8 cellular contexts compared by ENCODE assay signal in genomic region chr6:8983202-8983688, GRCh38.
DNase-seq lines count a peak whose midpoint lies in the region; ATAC-seq and TF ChIP-seq lines count a peak whose summit lies in the region.

No MANE protein-coding gene starts in this region.

- CTCF ChIA-PET in WTC11 (lab: Charles Lee): interaction anchor here (0.6 to 2.3 kb wide), 14 partner anchors 9 to 1446 kb away, joined by 3 to 8 read pairs (median 3); no protein-coding TSS in a partner anchor

- peak; percentile 91 for TF ChIP-seq CTCF in WTC11 (IDR thresholded peaks at IDR 0.05)

- ATAC-seq in GM18909 (IDR thresholded peaks at IDR 0.05; ENCODE audit: poor library complexity, unreplicated experiment) (peak; percentile 97), HG03103 (IDR thresholded peaks at IDR 0.05; ENCODE audit: low read depth, unreplicated experiment) (peak; percentile 95), WTC11 (peak; percentile 99)

- POLR2A ChIA-PET in WTC11 (lab: Charles Lee): no interaction called here

- H3K27ac Mint-ChIP-seq in WTC11: no peak overlapping the region

- peaks cover 18% of the 10 kb centered on the region for H3K4me1 Mint-ChIP-seq in WTC11

- H3K4me3 Mint-ChIP-seq in WTC11: no peak overlapping the region

- no peaks in the 10 kb centered on the region for H3K36me3 Mint-ChIP-seq in WTC11

- no peaks in the 10 kb centered on the region for H3K9me3 Mint-ChIP-seq in WTC11

- H3K27me3 Mint-ChIP-seq in WTC11 (ENCODE audit: low read depth): no peaks in the 10 kb centered on the region

- DNase-seq in AML-193 (lab: John Stamatoyannopoulos, UW): peak; percentile 42 to 51
- peak; percentile 53 for DNase-seq in NCI-H2171 treated with DMSO at 0.1 percent for 48 hours (lab: John Stamatoyannopoulos, UW)
- peak; percentile 75 for DNase-seq in WTC11 (ENCODE audit: low spot score)
- DNase-seq in cerebellar cortex (ENCODE audit: low spot score): peak; percentile 56
- peak; percentile 84 for DNase-seq in left kidney (ENCODE audit: low read depth, low spot score)
- peak; percentile 17 to 42 for DNase-seq in stimulated activated CD4-positive, alpha-beta T cell treated with anti-CD3 and anti-CD28 coated beads, Interleukin-4, amount 100 ng/mL, for 4 hours

TF ChIP-seq in WTC11, 78 proteins besides CTCF, POLR2A, EP300 and RAD21:
- TF ChIP-seq USF2 (CRISPR knock-in tag; IDR thresholded peaks at IDR 0.05) (no peak), MYBL2 (CRISPR knock-in tag; IDR thresholded peaks at IDR 0.05) (no peak), ZNF416 (CRISPR knock-in tag; IDR thresholded peaks at IDR 0.05) (no peak), FOXP1 (CRISPR knock-in tag; IDR thresholded peaks at IDR 0.05; ENCODE audit: borderline replicate concordance) (no peak)

Comparison
In these comparisons a context has a peak if more than half of its experiments do, and no peak if none do; other contexts are left out.
1. Peak in every context shown above with its lines: DNase-seq and ATAC-seq.
2. DNase-seq: peak in every context shown above with its lines; median percentile 84 in left kidney; 75 in WTC11; 56 in cerebellar cortex; 53 in NCI-H2171 treated with DMSO at 0.1 percent for 48 hours; 46 in AML-193; 30 in stimulated activated CD4-positive, alpha-beta T cell treated with anti-CD3 and anti-CD28 coated beads, Interleukin-4, amount 100 ng/mL, for 4 hours.